1 cellular context compared by ENCODE assay signal in genomic region chr19:43908659-43909058, GRCh38.
TF ChIP-seq lines count a peak whose summit lies in the region.

No MANE protein-coding gene starts in this region.

TF ChIP-seq in A549, 52 proteins besides CTCF, POLR2A, EP300 and RAD21 (continued from another document):
- TF ChIP-seq BCL3 (IDR thresholded peaks at IDR 0.05) (no peak), E2F6 (IDR thresholded peaks at IDR 0.05; ENCODE audit: borderline replicate concordance, low read depth) (no peak), ZFP36 (IDR thresholded peaks at IDR 0.05; ENCODE audit: borderline replicate concordance, partially characterized antibody) (no peak), MAZ (IDR thresholded peaks at IDR 0.05; ENCODE audit: borderline replicate concordance, low read depth, low read length) (no peak), TFCP2L1 (CRISPR knock-in tag; IDR thresholded peaks at IDR 0.05) (no peak), CBX2 (IDR thresholded peaks at IDR 0.05; ENCODE audit: borderline replicate concordance, low read depth) (no peak), HMGXB4 (CRISPR knock-in tag; IDR thresholded peaks at IDR 0.05; ENCODE audit: borderline replicate concordance) (no peak), SMC3 (IDR thresholded peaks at IDR 0.05) (no peak), NR3C1 (IDR thresholded peaks at IDR 0.05) (no peak), CHD2 (IDR thresholded peaks at IDR 0.05; ENCODE audit: low read length, partially characterized antibody) (no peak), RCOR1 (IDR thresholded peaks at IDR 0.05; ENCODE audit: low read depth, low read length) (no peak), NFE2L2 (conservative IDR thresholded peaks at IDR 0.05; ENCODE audit: low read length) (no peak), FOSB (CRISPR knock-in tag; IDR thresholded peaks at IDR 0.05) (no peak), BHLHE40 (IDR thresholded peaks at IDR 0.05; ENCODE audit: low read depth, low read length) (no peak), PBX3 (IDR thresholded peaks at IDR 0.05) (no peak), MYC (IDR thresholded peaks at IDR 0.05; ENCODE audit: borderline replicate concordance, low read length) (no peak), ELK1 (IDR thresholded peaks at IDR 0.05; ENCODE audit: low read depth, low read length) (no peak)
